In the genomic region with DNA sequence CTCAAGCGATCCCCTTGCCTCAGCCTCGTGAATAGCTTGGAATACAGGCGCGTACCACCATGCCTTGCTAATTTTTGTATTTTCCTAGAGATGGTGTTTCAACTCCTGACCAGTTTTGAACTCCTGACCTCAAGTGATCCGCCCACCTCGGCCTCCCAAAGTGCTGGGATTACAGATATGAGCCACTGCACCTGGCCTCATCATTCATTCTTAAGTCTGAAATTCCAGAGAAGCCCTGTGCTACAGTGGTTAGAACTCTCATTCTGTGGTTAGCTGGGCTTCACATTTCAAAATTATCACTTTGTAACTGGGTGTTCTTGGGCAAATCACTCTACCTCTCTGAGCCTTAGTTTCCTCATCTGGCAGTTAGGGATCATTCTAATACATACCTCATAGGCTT, we compare ENCODE assay signal across 20 cellular contexts.
"Had no signal": no experiment of that assay in that cellular context is flagged by ENCODE, and none has a peak within 500 bp of the region (broad histone marks: within the 10 kb centered on the region; RNA-seq: fewer than 3 reads in every experiment).

No MANE protein-coding gene starts in this region.

- ATAC-seq: activated CD4-positive, CD25-positive, alpha-beta regulatory T cell treated with anti-CD3 and anti-CD28 coated beads, Interleukin-2, amount 50 U/mL, for 24 hours; activated T-cell treated with anti-CD3 and anti-CD28 coated beads, Interleukin-2, amount 50 U/mL, for 72 hours; left cardiac atrium had no signal

- H3K4me3 Mint-ChIP-seq: activated CD4-positive, alpha-beta memory T cell treated with anti-CD3 and anti-CD28 coated beads, Interleukin-2, amount 10 ng/mL, durations not matched to agents 7 days and 5 days; activated CD4-positive, alpha-beta T cell treated with anti-CD3 and anti-CD28 coated beads, Interleukin-2, amount 10 ng/mL, durations not matched to agents 24 days and 14 days; activated naive CD4-positive, alpha-beta T cell treated with anti-CD3 and anti-CD28 coated beads for 36 hours; activated naive CD8-positive, alpha-beta T cell treated with anti-CD3 and anti-CD28 coated beads, Interleukin-2, amount 10 ng/mL, durations not matched to agents 7 days and 5 days; activated T-cell treated with anti-CD3 and anti-CD28 coated beads, Interleukin-2, amount 50 U/mL, for 72 hours; brain; T-helper 2 cell treated with Interferon-gamma antibody and Interleukin-4, amounts not matched to agents 5 μg/mL and 100 μg/mL, for 36 hours; type B pancreatic cell had no signal

- H3K36me3 ChIP-seq: spleen, thoracic aorta had no signal

- H3K9me3 ChIP-seq: spleen, thoracic aorta had no signal

- H3K4me1 Mint-ChIP-seq: activated CD4-positive, alpha-beta memory T cell treated with anti-CD3 and anti-CD28 coated beads, Interleukin-2, amount 10 ng/mL, durations not matched to agents 7 days and 5 days; activated CD4-positive, alpha-beta T cell treated with anti-CD3 and anti-CD28 coated beads, Interleukin-2, amount 10 ng/mL, durations not matched to agents 24 days and 14 days; activated naive CD8-positive, alpha-beta T cell treated with anti-CD3 and anti-CD28 coated beads, Interleukin-2, amount 10 ng/mL, durations not matched to agents 7 days and 5 days had no signal

- H3K27ac Mint-ChIP-seq: activated CD4-positive, alpha-beta memory T cell treated with anti-CD3 and anti-CD28 coated beads, Interleukin-2, amount 10 ng/mL, durations not matched to agents 7 days and 5 days; activated CD4-positive, alpha-beta T cell treated with anti-CD3 and anti-CD28 coated beads, Interleukin-2, amount 10 ng/mL, durations not matched to agents 24 days and 14 days; activated naive CD4-positive, alpha-beta T cell treated with anti-CD3 and anti-CD28 coated beads for 36 hours; activated naive CD8-positive, alpha-beta T cell treated with anti-CD3 and anti-CD28 coated beads, Interleukin-2, amount 10 ng/mL, durations not matched to agents 7 days and 5 days; activated T-cell treated with anti-CD3 and anti-CD28 coated beads, Interleukin-2, amount 50 U/mL, for 72 hours; T-helper 2 cell treated with Interferon-gamma antibody and Interleukin-4, amounts not matched to agents 5 μg/mL and 100 μg/mL, for 36 hours; type B pancreatic cell had no signal

- H3K9me3 Mint-ChIP-seq: activated CD4-positive, alpha-beta memory T cell treated with anti-CD3 and anti-CD28 coated beads, Interleukin-2, amount 10 ng/mL, durations not matched to agents 7 days and 5 days; activated CD4-positive, alpha-beta T cell treated with anti-CD3 and anti-CD28 coated beads, Interleukin-2, amount 10 ng/mL, durations not matched to agents 24 days and 14 days; activated naive CD4-positive, alpha-beta T cell treated with anti-CD3 and anti-CD28 coated beads for 36 hours; activated naive CD8-positive, alpha-beta T cell treated with anti-CD3 and anti-CD28 coated beads, Interleukin-2, amount 10 ng/mL, durations not matched to agents 7 days and 5 days; activated T-cell treated with anti-CD3 and anti-CD28 coated beads, Interleukin-2, amount 50 U/mL, for 72 hours; T-helper 2 cell treated with Interferon-gamma antibody and Interleukin-4, amounts not matched to agents 5 μg/mL and 100 μg/mL, for 36 hours; type B pancreatic cell had no signal

- DNase-seq: activated CD4-positive, alpha-beta memory T cell treated with anti-CD3 and anti-CD28 coated beads, Interleukin-2, amount 10 ng/mL, durations not matched to agents 7 days and 5 days; activated CD4-positive, alpha-beta T cell treated with anti-CD3 and anti-CD28 coated beads, Interleukin-2, amount 10 ng/mL, durations not matched to agents 24 days and 14 days; activated effector memory CD4-positive, alpha-beta T cell treated with Interleukin-2 at 50 U/mL for 16 hours; activated naive CD4-positive, alpha-beta T cell treated with anti-CD3 and anti-CD28 coated beads for 36 hours; activated naive CD8-positive, alpha-beta T cell treated with anti-CD3 and anti-CD28 coated beads, Interleukin-2, amount 10 ng/mL, durations not matched to agents 7 days and 5 days; activated T-cell treated with anti-CD3 and anti-CD28 coated beads, Interleukin-2, amount 50 U/mL, for 72 hours; amygdala; glutamatergic neuron; left cardiac atrium; occipital lobe; spleen; stimulated activated CD4-positive, alpha-beta T cell treated with anti-CD3 and anti-CD28 coated beads, Interleukin-4, amount 100 ng/mL, for 24 hours; stimulated activated naive CD4-positive, alpha-beta T cell treated with Interleukin-2 at 50 U/mL for 16 hours had no signal

- H3K4me2 ChIP-seq: hepatocyte had no signal

- H3K4me3 ChIP-seq: hepatocyte, spleen, thoracic aorta had no signal

- H2AFZ ChIP-seq: hepatocyte had no signal

- H3K79me2 ChIP-seq: hepatocyte had no signal

- H3K27ac ChIP-seq: hepatocyte, spleen, thoracic aorta, VCaP had no signal

- H3K36me3 Mint-ChIP-seq: activated naive CD8-positive, alpha-beta T cell treated with anti-CD3 and anti-CD28 coated beads, Interleukin-2, amount 10 ng/mL, durations not matched to agents 7 days and 5 days; brain; type B pancreatic cell had no signal
